ENCODE assay signal across 12 cellular contexts in the genomic region with DNA sequence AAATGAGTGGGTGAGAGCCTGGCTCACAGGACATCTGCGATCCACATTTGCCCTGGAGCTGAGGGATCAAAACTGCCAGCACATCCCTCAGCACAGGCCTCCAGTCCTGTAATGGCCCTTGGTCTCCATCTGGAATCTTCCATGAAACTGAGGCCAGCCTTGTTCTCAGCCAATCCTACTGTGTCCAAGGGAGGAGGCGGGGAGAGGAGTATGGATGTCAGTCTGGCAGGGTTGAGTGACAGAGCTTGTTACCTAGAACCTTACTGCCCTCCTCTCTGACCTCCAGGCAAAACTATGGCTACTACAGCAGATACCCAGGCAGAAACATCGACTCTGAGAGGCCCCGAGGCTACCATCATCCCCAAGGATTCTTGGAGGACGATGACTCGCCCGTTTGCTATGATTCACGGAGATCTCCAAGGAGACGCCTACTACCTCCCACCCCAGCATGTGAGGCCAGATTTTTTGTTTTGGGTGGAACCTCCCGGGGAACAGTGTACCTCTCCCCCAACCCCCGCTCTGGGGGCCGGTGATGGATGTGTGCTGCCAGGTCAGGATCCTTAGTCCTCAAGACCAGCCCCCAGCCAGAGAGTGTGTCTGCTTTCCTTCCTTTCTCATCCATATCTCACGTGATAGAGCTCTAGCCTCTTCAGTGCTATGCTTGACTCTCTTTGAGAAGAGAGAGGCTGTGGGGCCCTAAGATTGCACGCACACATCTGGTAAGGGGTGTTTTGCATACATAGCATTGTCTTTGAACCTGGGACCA. TPM values are rescaled to one million over a fixed set of nuclear protein-coding genes. Genes with fewer than 3 reads are reported as not detected.
DNase-seq lines count a peak whose midpoint lies in the region; ATAC-seq, FAIRE-seq and TF ChIP-seq lines count a peak whose summit lies in the region.
"Had no signal": no experiment of that assay in that cellular context is flagged by ENCODE, and none has a peak within 500 bp of the region (broad histone marks: within the 10 kb centered on the region; RNA-seq: fewer than 3 reads in every experiment).

No MANE protein-coding gene starts in this region.

- ATAC-seq in GM21423 (IDR thresholded peaks at IDR 0.05; ENCODE audit: unreplicated experiment), result peak; percentile 56

- H3K36me3 ChIP-seq in KOPT-K1 (ENCODE audit: insufficient read depth, low read length), result no peaks in the 10 kb centered on the region

- TF ChIP-seq CTCF in fibroblast of villous mesenchyme (IDR thresholded peaks at IDR 0.05; ENCODE audit: insufficient read depth, low read depth, low read length) (no peak), D721Med (IDR thresholded peaks at IDR 0.05; ENCODE audit: insufficient read depth, missing control alignments) (no peak)

- in situ Hi-C loops in KBM-7 (cut with MboI; ENCODE audit: low pct_unique_long_range_greater_than_20kb, low sequenced_read_pairs), result no loop called here

- DNase-seq in AG08395 (ENCODE audit: low spot score), result peak; percentile 95
- peak; percentile 14 for DNase-seq in fibroblast of villous mesenchyme (ENCODE audit: low read depth)
- DNase-seq in hippocampal formation (lab: John Stamatoyannopoulos, UW), result no peak
- DNase-seq in NCI-H69 (lab: John Stamatoyannopoulos, UW), result no peak
- DNase-seq in D721Med (ENCODE audit: insufficient read length, low spot score), result no peak
- DNase-seq in KBM-7, result no peak
- DNase-seq: cortex of kidney, SHP77 treated with DMSO at 0.1 percent for 48 hours had no signal

- no peaks in the 10 kb centered on the region for H3K9me3 ChIP-seq in KOPT-K1 (ENCODE audit: insufficient read depth, low read length, poor library complexity, severe bottlenecking)

- FAIRE-seq in D721Med (lab: Jason Lieb, UNC), result no peak
- FAIRE-seq: G401.6 had no signal

- H3K4me3 ChIP-seq in fibroblast of villous mesenchyme (ENCODE audit: low read depth, low read length), result no peak overlapping the region
- H3K4me3 ChIP-seq: skin epidermis had no signal

- H3K27ac ChIP-seq in KOPT-K1 (ENCODE audit: low read depth, low read length, poor library complexity, severe bottlenecking), result peak overlapping the region; percentile 30
- H3K27ac ChIP-seq: skin epidermis had no signal

RNA-seq across cellular contexts. Expression of a gene that starts 41.3 kb away (rescaled TPM):
- total RNA-seq in fibroblast of villous mesenchyme, result under 0.01 and 0.32 TPM in 2 replicates

RNA-seq across cellular contexts. Expression of a gene that starts 41.5 kb away (rescaled TPM):
- 0.32 and 0.43 TPM in 2 replicates for total RNA-seq in fibroblast of villous mesenchyme

Comparison
In these comparisons a context has a peak if more than half of its experiments do, and no peak if none do; other contexts are left out.
1. DNase-seq: peak in AG08395 (single experiment) and fibroblast of villous mesenchyme (single experiment); none in hippocampal formation (0 of 2), NCI-H69 (single experiment), D721Med (single experiment) and KBM-7 (single experiment).